ENCODE assay signal across 11 cellular contexts in genomic region chr3:78919021-78919755, GRCh38.
DNase-seq lines count a peak whose midpoint lies in the region; ATAC-seq and TF ChIP-seq lines count a peak whose summit lies in the region.
"Had no signal": no experiment of that assay in that cellular context is flagged by ENCODE, and none has a peak within 500 bp of the region (broad histone marks: within the 10 kb centered on the region; RNA-seq: fewer than 3 reads in every experiment).

No MANE protein-coding gene starts in this region.

- POLR2A ChIA-PET in GM10248 (lab: Yijun Ruan, JAX) (no interaction called here), WTC11 (lab: Charles Lee) (no interaction called here)

- TF ChIP-seq CTCF in GM10248 (IDR thresholded peaks at IDR 0.05; ENCODE audit: control extremely low read depth, extremely low read depth, low read depth, missing control alignments) (no peak), WTC11 (IDR thresholded peaks at IDR 0.05) (no peak)

- CTCF ChIA-PET in GM10248 (lab: Yijun Ruan, JAX): no interaction called here
- CTCF ChIA-PET in WTC11 (lab: Charles Lee): no interaction called here

- no peak overlapping the region for H3K4me3 Mint-ChIP-seq in WTC11
- H3K4me3 Mint-ChIP-seq: activated naive CD8-positive, alpha-beta T cell; memory B cell; stimulated activated naive B cell treated with anti-CD40 and anti-IgM and Interleukin-4, amounts not matched to agents 10 μg/mL and 1 μg/mL and 100 μg/mL, for 72 hours had no signal

- no peaks in the 10 kb centered on the region for H3K36me3 Mint-ChIP-seq in WTC11
- H3K36me3 Mint-ChIP-seq: activated naive CD8-positive, alpha-beta T cell; memory B cell; stimulated activated naive B cell treated with anti-CD40 and anti-IgM and Interleukin-4, amounts not matched to agents 10 μg/mL and 1 μg/mL and 100 μg/mL, for 72 hours had no signal

- no peaks in the 10 kb centered on the region for H3K9me3 Mint-ChIP-seq in WTC11
- H3K9me3 Mint-ChIP-seq: memory B cell; stimulated activated naive B cell treated with anti-CD40 and anti-IgM and Interleukin-4, amounts not matched to agents 10 μg/mL and 1 μg/mL and 100 μg/mL, for 72 hours had no signal

- no peaks in the 10 kb centered on the region for H3K27me3 Mint-ChIP-seq in WTC11 (ENCODE audit: low read depth)
- H3K27me3 Mint-ChIP-seq: activated naive CD8-positive, alpha-beta T cell; memory B cell; stimulated activated naive B cell treated with anti-CD40 and anti-IgM and Interleukin-4, amounts not matched to agents 10 μg/mL and 1 μg/mL and 100 μg/mL, for 72 hours had no signal

- H3K27ac Mint-ChIP-seq in WTC11: no peak overlapping the region
- H3K27ac Mint-ChIP-seq: activated naive CD8-positive, alpha-beta T cell; memory B cell; stimulated activated naive B cell treated with anti-CD40 and anti-IgM and Interleukin-4, amounts not matched to agents 10 μg/mL and 1 μg/mL and 100 μg/mL, for 72 hours had no signal

- H3K4me1 Mint-ChIP-seq in WTC11: peaks cover 1% of the 10 kb centered on the region; the same call in 1 of the 2 replicates
- H3K4me1 Mint-ChIP-seq: memory B cell; stimulated activated naive B cell treated with anti-CD40 and anti-IgM and Interleukin-4, amounts not matched to agents 10 μg/mL and 1 μg/mL and 100 μg/mL, for 72 hours had no signal

- DNase-seq in GM10248 (ENCODE audit: extremely low spot score) (peak; percentile 30), WTC11 (ENCODE audit: low spot score) (no peak), myocyte (ENCODE audit: low read depth) (peak; percentile 62), CD1c-positive myeloid dendritic cell (ENCODE audit: extremely low spot score) (no peak), SKM-1 treated with dmso at 0.1 percent for 144 hours (lab: John Stamatoyannopoulos, UW; ENCODE audit: unreplicated experiment) (no peak), NCI-H446 treated with DMSO at 0.1 percent for 48 hours (lab: John Stamatoyannopoulos, UW) (no peak), GM19238 (ENCODE audit: insufficient read length, low spot score) (no peak)
- DNase-seq: stimulated activated naive B cell treated with anti-CD40 and anti-IgM and Interleukin-4, amounts not matched to agents 10 μg/mL and 1 μg/mL and 100 μg/mL, for 72 hours had no signal

- peak; percentile 54 for ATAC-seq in HG02763 (IDR thresholded peaks at IDR 0.05; ENCODE audit: unreplicated experiment)
- no peak for ATAC-seq in WTC11

TF ChIP-seq in WTC11, 78 proteins besides CTCF, POLR2A, EP300 and RAD21:
- TF ChIP-seq GABPB1 (CRISPR knock-in tag; IDR thresholded peaks at IDR 0.05) (peak; percentile 96), E2F1 (CRISPR knock-in tag; IDR thresholded peaks at IDR 0.05) (no peak)

Comparison
In these comparisons a context has a peak if more than half of its experiments do, and no peak if none do; other contexts are left out.
1. DNase-seq: peak in GM10248 (single experiment) and myocyte (single experiment); none in WTC11 (single experiment), CD1c-positive myeloid dendritic cell (single experiment), SKM-1 treated with dmso at 0.1 percent for 144 hours (single experiment), NCI-H446 treated with DMSO at 0.1 percent for 48 hours (single experiment) and GM19238 (single experiment).